Comparison of ENCODE assay signal across 11 cellular contexts in genomic region chr17:64064331-64064730, GRCh38. TPM values are rescaled to one million over a fixed set of nuclear protein-coding genes. Genes with fewer than 3 reads are reported as not detected.
DNase-seq lines count a peak whose midpoint lies in the region; ATAC-seq, FAIRE-seq and TF ChIP-seq lines count a peak whose summit lies in the region.
"Had no signal": no experiment of that assay in that cellular context is flagged by ENCODE, and none has a peak within 500 bp of the region (broad histone marks: within the 10 kb centered on the region; RNA-seq: fewer than 3 reads in every experiment).

No MANE protein-coding gene starts in this region.

- no peaks in the 10 kb centered on the region for H3K9me3 Mint-ChIP-seq in activated naive CD8-positive, alpha-beta T cell (ENCODE audit: low read depth)
- H3K9me3 Mint-ChIP-seq in activated naive CD8-positive, alpha-beta T cell treated with anti-CD3 and anti-CD28 coated beads for 36 hours, result peaks cover 4% of the 10 kb centered on the region

- H3K36me3 Mint-ChIP-seq in activated naive CD8-positive, alpha-beta T cell, result peaks cover 28% of the 10 kb centered on the region
- peaks cover 26% of the 10 kb centered on the region for H3K36me3 Mint-ChIP-seq in activated naive CD8-positive, alpha-beta T cell treated with anti-CD3 and anti-CD28 coated beads for 36 hours

- 48% methylated on average over 9 of the region's 9 CpGs for WGBS in liver

- TF ChIP-seq CTCF in bronchial epithelial cell (IDR thresholded peaks at IDR 0.05; ENCODE audit: insufficient read depth, low read length, severe bottlenecking) (no peak), liver (IDR thresholded peaks at IDR 0.05; ENCODE audit: low read depth, low read length, missing input control) (no peak), upper lobe of right lung (IDR thresholded peaks at IDR 0.05) (no peak)

- no peak overlapping the region for H3K9ac ChIP-seq in liver (ENCODE audit: low read depth in 1 of 2, low read length in 2 of 2)
- H3K9ac ChIP-seq: KMS-11 had no signal

- FAIRE-seq in bronchial epithelial cell (lab: Jason Lieb, UNC), result peak; percentile 95

- intact Hi-C loops in upper lobe of right lung (cut with DNase I), result no loop called here

- DNase-seq in activated naive CD8-positive, alpha-beta T cell treated with anti-CD3 and anti-CD28 coated beads for 36 hours, result no peak
- peak; percentile 47 for DNase-seq in bronchial epithelial cell (ENCODE audit: low read depth)
- DNase-seq in upper lobe of right lung, result no peak
- no peak for DNase-seq in putamen (ENCODE audit: low spot score)
- DNase-seq in NCI-H1105 treated with DMSO at 0.1 percent for 48 hours (lab: John Stamatoyannopoulos, UW), result no peak
- DNase-seq: NCI-H1694 treated with DMSO at 0.1 percent for 48 hours, SHP77 treated with DMSO at 0.1 percent for 48 hours had no signal

- ATAC-seq in upper lobe of right lung (no peak), HG02588 (IDR thresholded peaks at IDR 0.05; ENCODE audit: unreplicated experiment) (no peak)

- no peaks in the 10 kb centered on the region for H3K27me3 Mint-ChIP-seq in activated naive CD8-positive, alpha-beta T cell
- no peaks in the 10 kb centered on the region for H3K27me3 Mint-ChIP-seq in activated naive CD8-positive, alpha-beta T cell treated with anti-CD3 and anti-CD28 coated beads for 36 hours

- H3K4me1 ChIP-seq in liver (ENCODE audit: control insufficient read depth in 4 of 4, insufficient read depth in 4 of 4, low read length in 3 of 4), result peaks cover 0 to 18% (median 7%) of the 10 kb centered on the region in 4 donors
- H3K4me1 ChIP-seq in upper lobe of right lung, result no peaks in the 10 kb centered on the region

- peaks cover 26% of the 10 kb centered on the region for H3K4me1 Mint-ChIP-seq in activated naive CD8-positive, alpha-beta T cell (ENCODE audit: low read depth)
- peaks cover 12% of the 10 kb centered on the region for H3K4me1 Mint-ChIP-seq in activated naive CD8-positive, alpha-beta T cell treated with anti-CD3 and anti-CD28 coated beads for 36 hours

- peaks cover under 1 to 4% (median 1%) of the 10 kb centered on the region in 4 donors for H3K9me3 ChIP-seq in liver (ENCODE audit: control insufficient read depth in 4 of 4, low read length in 3 of 4)
- H3K9me3 ChIP-seq in upper lobe of right lung, result peaks cover 4% of the 10 kb centered on the region

- no peak overlapping the region for H3K4me3 ChIP-seq in bronchial epithelial cell (ENCODE audit: low read depth, low read length)
- H3K4me3 ChIP-seq in liver (ENCODE audit: low read depth in 1 of 3, low read length in 3 of 3), result no peak overlapping the region
- peak overlapping the region; percentile 6 for H3K4me3 ChIP-seq in upper lobe of right lung

- H3K36me3 ChIP-seq in bronchial epithelial cell (ENCODE audit: control insufficient read depth, insufficient read depth, low read length) (peaks cover 29% of the 10 kb centered on the region), liver (ENCODE audit: control insufficient read depth in 4 of 4, insufficient read depth in 3 of 4, low read depth in 1 of 4, low read length in 3 of 4) (peaks cover 7 to 69% (median 56%) of the 10 kb centered on the region in 4 donors), upper lobe of right lung (peaks cover 70% of the 10 kb centered on the region)

- H3K27ac ChIP-seq in liver (ENCODE audit: low read depth in 1 of 2, low read length in 2 of 2) (peak overlapping the region in 1 of 2 donors; percentile 39), upper lobe of right lung (no peak overlapping the region)
- H3K27ac ChIP-seq: KMS-11 had no signal

- H3K4me3 Mint-ChIP-seq in activated naive CD8-positive, alpha-beta T cell, result no peak overlapping the region
- no peak overlapping the region for H3K4me3 Mint-ChIP-seq in activated naive CD8-positive, alpha-beta T cell treated with anti-CD3 and anti-CD28 coated beads for 36 hours

- peak overlapping the region; percentile 46 for H3K27ac Mint-ChIP-seq in activated naive CD8-positive, alpha-beta T cell
- no peak overlapping the region for H3K27ac Mint-ChIP-seq in activated naive CD8-positive, alpha-beta T cell treated with anti-CD3 and anti-CD28 coated beads for 36 hours

- TF ChIP-seq RAD21 in liver (IDR thresholded peaks at IDR 0.05), result peak in 1 of 2 donors; percentile 30

- no peaks in the 10 kb centered on the region for H3K27me3 ChIP-seq in bronchial epithelial cell (ENCODE audit: control insufficient read depth, insufficient read depth, low read length)
- no peaks in the 10 kb centered on the region for H3K27me3 ChIP-seq in liver (ENCODE audit: control insufficient read depth in 4 of 4, insufficient read depth in 4 of 4, low read length in 3 of 4)
- H3K27me3 ChIP-seq in upper lobe of right lung, result no peaks in the 10 kb centered on the region

TF ChIP-seq in liver, 16 proteins besides CTCF, POLR2A, EP300 and RAD21:
- TF ChIP-seq FOXA1 (IDR thresholded peaks at IDR 0.05), result no peak
- peak; percentile 52 to 65 for TF ChIP-seq HNF4A (conservative IDR thresholded peaks at IDR 0.05)
- TF ChIP-seq GABPA (IDR thresholded peaks at IDR 0.05 in 1 of 2, conservative IDR thresholded peaks at IDR 0.05 in 1 of 2), result no peak
- TF ChIP-seq ATF3 (IDR thresholded peaks at IDR 0.05), result no peak
- TF ChIP-seq HNF4G (IDR thresholded peaks at IDR 0.05), result no peak
- peak in 1 of 2 donors; percentile 15 for TF ChIP-seq RXRA (IDR thresholded peaks at IDR 0.05)

RNA-seq across cellular contexts. Expression of gene ICAM2, which starts 43.9 kb away (rescaled TPM):
- total RNA-seq in activated naive CD8-positive, alpha-beta T cell treated with anti-CD3 and anti-CD28 coated beads for 36 hours, result 10 to 100 TPM; 52.9 to 54.5 TPM
- total RNA-seq in bronchial epithelial cell (0.26 and 0.90 TPM in 2 replicates), liver (10 to 100 TPM; 10.1 to 17.5 TPM), upper lobe of right lung (70.5 TPM)
- 10 to 100 TPM in 1 of 2 donors, 1 to 10 TPM in 1; 9.6 to 14.7 TPM for polyA plus RNA-seq in liver
